18 cellular contexts compared by ENCODE assay signal in the genomic region with DNA sequence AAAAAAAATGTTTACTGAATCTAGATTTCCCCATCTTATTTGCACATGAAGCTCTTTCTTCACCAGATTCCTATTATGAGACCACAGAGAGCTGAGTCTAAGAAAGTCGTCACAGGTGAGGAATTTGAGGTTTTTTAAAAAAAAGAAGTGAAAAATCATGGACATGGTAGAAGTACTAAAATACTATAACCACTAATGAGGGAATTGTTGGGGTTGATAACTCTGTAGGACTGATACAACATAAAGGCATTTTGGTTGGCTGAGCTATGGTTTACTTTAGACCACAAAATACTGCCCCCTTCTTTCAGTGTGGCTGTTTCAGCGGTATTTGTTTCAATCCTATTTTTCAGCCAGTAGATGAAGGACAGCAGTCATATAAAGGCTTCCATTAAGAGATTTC.
"Had no signal": no experiment of that assay in that cellular context is flagged by ENCODE, and none has a peak within 500 bp of the region (broad histone marks: within the 10 kb centered on the region; RNA-seq: fewer than 3 reads in every experiment).

No MANE protein-coding gene starts in this region.

- H3K27ac ChIP-seq: adrenal gland, coronary artery, esophagus muscularis mucosa, psoas muscle, transverse colon had no signal

- H3K4me1 ChIP-seq: adrenal gland, esophagus muscularis mucosa, psoas muscle, transverse colon had no signal

- ATAC-seq: activated CD8-positive, alpha-beta memory T cell treated with anti-CD3 and anti-CD28 coated beads, Interleukin-2, amount 10 ng/mL, durations not matched to agents 7 days and 5 days; psoas muscle had no signal

- H3K27me3 ChIP-seq: adrenal gland, transverse colon had no signal

- H3K36me3 ChIP-seq: adrenal gland, esophagus muscularis mucosa, transverse colon had no signal

- H3K4me3 ChIP-seq: adrenal gland, coronary artery, esophagus muscularis mucosa, psoas muscle, transverse colon had no signal

- DNase-seq: activated CD4-positive, alpha-beta memory T cell treated with anti-CD3 and anti-CD28 coated beads for 36 hours; activated CD4-positive, alpha-beta T cell treated with anti-CD3 and anti-CD28 coated beads for 1 hour; activated CD8-positive, alpha-beta memory T cell treated with anti-CD3 and anti-CD28 coated beads, Interleukin-2, amount 10 ng/mL, durations not matched to agents 7 days and 5 days; activated effector memory CD4-positive, alpha-beta T cell treated with Interleukin-2 at 50 U/mL for 16 hours; activated naive CD4-positive, alpha-beta T cell treated with anti-CD3 and anti-CD28 coated beads, Interleukin-2, amount 50 U/mL, for 16 hours; activated T-cell treated with anti-CD3 and anti-CD28 coated beads, Interleukin-2, amount 50 U/mL, for 24 hours; adrenal gland; central memory CD4-positive, alpha-beta T cell; hippocampal formation; kidney; psoas muscle; small intestine; stimulated activated CD4-positive, alpha-beta T cell treated with anti-CD3 and anti-CD28 coated beads, Interleukin-4, amount 100 ng/mL, for 24 hours; stimulated activated naive CD4-positive, alpha-beta T cell treated with Interleukin-2 at 50 U/mL for 16 hours; T-helper 9 cell; transverse colon had no signal

- H3K9me3 ChIP-seq: adrenal gland, esophagus muscularis mucosa, psoas muscle, transverse colon had no signal
